Comparison of ENCODE assay signal across 1 cellular context in genomic region chr4:149264093-149264733, GRCh38.
TF ChIP-seq lines count a peak whose summit lies in the region.

No MANE protein-coding gene starts in this region.

TF ChIP-seq in SK-N-SH treated with all-trans-retinoic acid at 6 μM for 48 hours, 23 proteins besides CTCF, POLR2A, EP300 and RAD21 (continued from another document):
- TF ChIP-seq, protein P1, sequence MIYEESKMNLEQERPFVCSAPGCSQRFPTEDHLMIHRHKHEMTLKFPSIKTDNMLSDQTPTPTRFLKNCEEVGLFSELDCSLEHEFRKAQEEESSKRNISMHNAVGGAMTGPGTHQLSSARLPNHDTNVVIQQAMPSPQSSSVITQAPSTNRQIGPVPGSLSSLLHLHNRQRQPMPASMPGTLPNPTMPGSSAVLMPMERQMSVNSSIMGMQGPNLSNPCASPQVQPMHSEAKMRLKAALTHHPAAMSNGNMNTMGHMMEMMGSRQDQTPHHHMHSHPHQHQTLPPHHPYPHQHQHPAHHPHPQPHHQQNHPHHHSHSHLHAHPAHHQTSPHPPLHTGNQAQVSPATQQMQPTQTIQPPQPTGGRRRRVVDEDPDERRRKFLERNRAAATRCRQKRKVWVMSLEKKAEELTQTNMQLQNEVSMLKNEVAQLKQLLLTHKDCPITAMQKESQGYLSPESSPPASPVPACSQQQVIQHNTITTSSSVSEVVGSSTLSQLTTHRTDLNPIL (CRISPR knock-in tag; IDR thresholded peaks at IDR 0.05; ENCODE audit: low read depth) = no peak
- TF ChIP-seq, protein P2, sequence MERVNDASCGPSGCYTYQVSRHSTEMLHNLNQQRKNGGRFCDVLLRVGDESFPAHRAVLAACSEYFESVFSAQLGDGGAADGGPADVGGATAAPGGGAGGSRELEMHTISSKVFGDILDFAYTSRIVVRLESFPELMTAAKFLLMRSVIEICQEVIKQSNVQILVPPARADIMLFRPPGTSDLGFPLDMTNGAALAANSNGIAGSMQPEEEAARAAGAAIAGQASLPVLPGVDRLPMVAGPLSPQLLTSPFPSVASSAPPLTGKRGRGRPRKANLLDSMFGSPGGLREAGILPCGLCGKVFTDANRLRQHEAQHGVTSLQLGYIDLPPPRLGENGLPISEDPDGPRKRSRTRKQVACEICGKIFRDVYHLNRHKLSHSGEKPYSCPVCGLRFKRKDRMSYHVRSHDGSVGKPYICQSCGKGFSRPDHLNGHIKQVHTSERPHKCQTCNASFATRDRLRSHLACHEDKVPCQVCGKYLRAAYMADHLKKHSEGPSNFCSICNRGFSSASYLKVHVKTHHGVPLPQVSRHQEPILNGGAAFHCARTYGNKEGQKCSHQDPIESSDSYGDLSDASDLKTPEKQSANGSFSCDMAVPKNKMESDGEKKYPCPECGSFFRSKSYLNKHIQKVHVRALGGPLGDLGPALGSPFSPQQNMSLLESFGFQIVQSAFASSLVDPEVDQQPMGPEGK (CRISPR knock-in tag; IDR thresholded peaks at IDR 0.05; ENCODE audit: borderline replicate concordance) = no peak
- TF ChIP-seq ESRRG (CRISPR knock-in tag; IDR thresholded peaks at IDR 0.05) (no peak), OSR1 (CRISPR knock-in tag; IDR thresholded peaks at IDR 0.05) (no peak), RARB (CRISPR knock-in tag; IDR thresholded peaks at IDR 0.05) (no peak)
